ENCODE assay signal across 22 cellular contexts in genomic region chr2:39144411-39144810, GRCh38.
"Had no signal": no experiment of that assay in that cellular context is flagged by ENCODE, and none has a peak within 500 bp of the region (broad histone marks: within the 10 kb centered on the region; RNA-seq: fewer than 3 reads in every experiment).

No MANE protein-coding gene starts in this region.

- H3K4me3 ChIP-seq: ascending aorta, heart right ventricle, left lung, neural progenitor cell, right atrium auricular region, suprapubic skin, transverse colon, vagina had no signal

- H3K9ac ChIP-seq: neural progenitor cell had no signal

- DNase-seq: activated CD4-positive, alpha-beta T cell treated with anti-CD3 and anti-CD28 coated beads for 1 hour; activated CD8-positive, alpha-beta memory T cell treated with anti-CD3 and anti-CD28 coated beads for 24 hours; activated CD8-positive, alpha-beta memory T cell treated with anti-CD3 and anti-CD28 coated beads, Interleukin-2, amount 50 U/mL, for 48 hours; activated effector memory CD4-positive, alpha-beta T cell treated with Interleukin-2 at 50 U/mL for 16 hours; activated naive CD4-positive, alpha-beta T cell treated with anti-CD3 and anti-CD28 coated beads, Interleukin-2, amount 10 ng/mL, durations not matched to agents 7 days and 5 days; activated naive CD8-positive, alpha-beta T cell treated with anti-CD3 and anti-CD28 coated beads, Interleukin-2, amount 50 U/mL, for 24 hours; activated T-cell treated with anti-CD3 and anti-CD28 coated beads, Interleukin-2, amount 50 U/mL, for 48 hours; cortex of kidney; effector CD4-positive, alpha-beta T cell; heart right ventricle; left lung; stimulated activated CD4-positive, alpha-beta T cell treated with anti-CD3 and anti-CD28 coated beads, Interleukin-12 subunit alpha, Interleukin-12 subunit beta, amount 100 ng/mL, for 4 hours; stimulated activated CD4-positive, alpha-beta T cell treated with anti-CD3 and anti-CD28 coated beads, Interleukin-1b, Interleukin-23, amount 100 ng/mL, for 48 hours; stimulated activated CD8-positive, alpha-beta memory T cell treated with anti-CD3 and anti-CD28 coated beads, Interleukin-4, amount 100 ng/mL, for 48 hours; stimulated activated naive CD4-positive, alpha-beta T cell treated with Interleukin-2 at 50 U/mL for 16 hours; transverse colon; WERI-Rb-1 had no signal

- H3K27me3 ChIP-seq: ascending aorta, heart right ventricle, left lung, neural progenitor cell, right atrium auricular region, suprapubic skin, transverse colon, vagina had no signal

- H3K9me3 ChIP-seq: ascending aorta, heart right ventricle, left lung, right atrium auricular region, suprapubic skin, transverse colon, vagina had no signal

- H3K27ac ChIP-seq: ascending aorta, left lung, neural progenitor cell, right atrium auricular region, suprapubic skin, transverse colon, vagina, WERI-Rb-1 had no signal

- H3K36me3 ChIP-seq: ascending aorta, heart right ventricle, left lung, neural progenitor cell, right atrium auricular region, suprapubic skin, transverse colon, vagina, WERI-Rb-1 had no signal

- H3K4me1 ChIP-seq: ascending aorta, neural progenitor cell, transverse colon, vagina had no signal
